20 cellular contexts compared by ENCODE assay signal in genomic region chr5:120382813-120383212, GRCh38.
"Had no signal": no experiment of that assay in that cellular context is flagged by ENCODE, and none has a peak within 500 bp of the region (broad histone marks: within the 10 kb centered on the region; RNA-seq: fewer than 3 reads in every experiment).

No MANE protein-coding gene starts in this region.

- H3K4me3 ChIP-seq: colonic mucosa, esophagus squamous epithelium, gastrocnemius medialis, left ventricle myocardium inferior, lower lobe of right lung, pancreas, suprapubic skin, thyroid gland, upper lobe of left lung, uterus had no signal

- H3K27ac ChIP-seq: colonic mucosa, esophagus squamous epithelium, gastrocnemius medialis, left ventricle myocardium inferior, lower lobe of right lung, pancreas, suprapubic skin, thyroid gland, upper lobe of left lung, uterus had no signal

- DNase-seq: colonic mucosa; dermis blood vessel endothelial cell; esophagus squamous epithelium; gastrocnemius medialis; kidney; left cardiac atrium; left ventricle myocardium inferior; lower lobe of right lung; midbrain; naive B cell; occipital lobe; pancreas; right cardiac atrium; stimulated activated CD4-positive, alpha-beta T cell treated with anti-CD3 and anti-CD28 coated beads, Interleukin-4, amount 100 ng/mL, for 1 hour; stimulated activated CD8-positive, alpha-beta memory T cell treated with anti-CD3 and anti-CD28 coated beads, Interleukin-4, amount 100 ng/mL, for 48 hours; stimulated activated naive CD8-positive, alpha-beta T cell treated with anti-CD3 and anti-CD28 coated beads, Interleukin-15, Interleukin-2, amounts not matched to agents 100 U/mL and 50 U/mL, for 24 hours; thyroid gland; upper lobe of left lung; uterus had no signal

- H3K9me3 ChIP-seq: colonic mucosa, esophagus squamous epithelium, lower lobe of right lung, pancreas, suprapubic skin, thyroid gland, uterus had no signal

- H3K36me3 ChIP-seq: colonic mucosa, esophagus squamous epithelium, gastrocnemius medialis, left ventricle myocardium inferior, lower lobe of right lung, pancreas, suprapubic skin, thyroid gland, upper lobe of left lung had no signal

- H3K4me1 ChIP-seq: colonic mucosa, esophagus squamous epithelium, gastrocnemius medialis, left ventricle myocardium inferior, lower lobe of right lung, pancreas, thyroid gland, uterus had no signal

- H3K27me3 ChIP-seq: colonic mucosa, esophagus squamous epithelium, gastrocnemius medialis, pancreas, suprapubic skin, thyroid gland, upper lobe of left lung, uterus had no signal
